22 cellular contexts compared by ENCODE assay signal in the genomic region with DNA sequence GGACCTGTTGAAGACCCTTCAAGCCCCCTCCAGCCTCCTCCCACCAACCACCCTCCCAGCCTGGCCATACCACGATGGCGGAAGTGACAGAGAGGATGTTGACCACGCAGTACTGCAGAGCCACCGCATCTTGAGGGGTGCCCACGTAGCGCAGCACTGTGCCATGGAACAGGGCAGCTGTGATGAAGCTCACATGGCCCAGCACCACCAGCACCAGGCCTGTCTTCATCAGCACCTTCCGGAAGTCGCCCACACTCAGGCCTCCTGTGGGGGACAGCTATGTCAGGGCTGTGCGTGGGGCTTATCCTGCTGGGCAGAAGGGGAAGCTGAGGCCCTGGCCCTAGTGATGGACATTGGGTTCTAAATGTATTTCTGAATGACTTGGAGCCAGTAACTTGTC. TPM values are rescaled to one million over a fixed set of nuclear protein-coding genes. Genes with fewer than 3 reads are reported as not detected.
DNase-seq lines count a peak whose midpoint lies in the region; ATAC-seq, FAIRE-seq and TF ChIP-seq lines count a peak whose summit lies in the region.
"Had no signal": no experiment of that assay in that cellular context is flagged by ENCODE, and none has a peak within 500 bp of the region (broad histone marks: within the 10 kb centered on the region; RNA-seq: fewer than 3 reads in every experiment).

No MANE protein-coding gene starts in this region.

- no peaks in the 10 kb centered on the region for H3K9me3 Mint-ChIP-seq in activated T-cell treated with anti-CD3 and anti-CD28 coated beads, Interleukin-2, amount 50 U/mL, for 4 hours
- H3K9me3 Mint-ChIP-seq: CD4-positive, alpha-beta memory T cell; GM23338 had no signal

- POLR2A ChIA-PET in SK-N-SH (lab: Yijun Ruan, JAX) = no interaction called here
- POLR2A ChIA-PET in K562 (lab: Yijun Ruan, JAX) = interaction anchor here (2.6 kb wide), 1 partner anchor 9 kb away, joined by 12 read pairs; no protein-coding TSS in a partner anchor

- H3K4ac ChIP-seq in neuronal stem cell (ENCODE audit: low read length) = no peak overlapping the region

- H3K4me3 ChIP-seq in SK-N-SH (ENCODE audit: low read depth in 2 of 2, low read length in 1 of 2) = no peak overlapping the region
- H3K4me3 ChIP-seq in K562 = no peak overlapping the region
- no peak overlapping the region for H3K4me3 ChIP-seq in neuronal stem cell (ENCODE audit: low read length in 2 of 2)
- no peak overlapping the region for H3K4me3 ChIP-seq in aorta (ENCODE audit: low read length in 2 of 2)
- H3K4me3 ChIP-seq: BLaER1, GM23338 had no signal

- TF ChIP-seq EP300 in SK-N-SH (IDR thresholded peaks at IDR 0.05; ENCODE audit: borderline replicate concordance in 1 of 2, low read depth in 1 of 2, low read length in 1 of 2) (no peak), K562 (IDR thresholded peaks at IDR 0.05; ENCODE audit: low read length) (no peak)

- H3K9ac ChIP-seq in SK-N-SH (no peak overlapping the region), K562 (ENCODE audit: insufficient read depth in 1 of 2, low read depth in 2 of 2, low read length in 2 of 2) (no peak overlapping the region), neuronal stem cell (ENCODE audit: low read depth, low read length, poor library complexity) (no peak overlapping the region)
- H3K9ac ChIP-seq: BLaER1 had no signal

- no peaks in the 10 kb centered on the region for H3K9me2 ChIP-seq in SK-N-SH

- H2AFZ ChIP-seq in SK-N-SH (ENCODE audit: low read depth) (no peak overlapping the region), K562 (ENCODE audit: low read depth, low read length) (no peak overlapping the region), neuronal stem cell (ENCODE audit: low read length) (no peak overlapping the region)
- H2AFZ ChIP-seq: GM23338 had no signal

- no peak for TF ChIP-seq POLR2A in K562 (conservative IDR thresholded peaks at IDR 0.05)

- peaks cover 5% of the 10 kb centered on the region for H3K79me1 ChIP-seq in neuronal stem cell (ENCODE audit: low read depth, low read length)

- no peak overlapping the region for H3K14ac ChIP-seq in neuronal stem cell (ENCODE audit: low read length)

- H3K36me3 ChIP-seq in SK-N-SH (replicated peaks in 1 of 2; ENCODE audit: control insufficient read depth in 1 of 2, insufficient read depth in 2 of 2, low read length in 1 of 2) = no peaks in the 10 kb centered on the region
- no peaks in the 10 kb centered on the region for H3K36me3 ChIP-seq in K562 (ENCODE audit: control insufficient read depth, insufficient read depth, low read length)
- H3K36me3 ChIP-seq in neuronal stem cell (replicated peaks in 1 of 2; ENCODE audit: control insufficient read depth in 2 of 2, insufficient read depth in 2 of 2, low read length in 2 of 2) = no peaks in the 10 kb centered on the region
- no peaks in the 10 kb centered on the region for H3K36me3 ChIP-seq in aorta (ENCODE audit: control insufficient read depth in 1 of 2, insufficient read depth in 2 of 2, low read length in 1 of 2)

- no peak overlapping the region for H2BK15ac ChIP-seq in neuronal stem cell (ENCODE audit: low read length)

- FAIRE-seq in K562 (lab: Jason Lieb, UNC) = no peak
- FAIRE-seq: GM12892, GM18507, H54 had no signal

- H3K9me3 ChIP-seq in SK-N-SH = no peaks in the 10 kb centered on the region
- H3K9me3 ChIP-seq in K562 (replicated peaks; ENCODE audit: control insufficient read depth, insufficient read depth, low read depth, low read length) = no peaks in the 10 kb centered on the region
- H3K9me3 ChIP-seq in neuronal stem cell (replicated peaks in 1 of 2; ENCODE audit: control insufficient read depth in 2 of 2, insufficient read depth in 1 of 2, low read depth in 1 of 2, low read length in 2 of 2) = peaks cover 0 to 4% of the 10 kb centered on the region in 2 donors
- no peaks in the 10 kb centered on the region for H3K9me3 ChIP-seq in aorta (ENCODE audit: control insufficient read depth, low read length)
- H3K9me3 ChIP-seq: BLaER1 had no signal

- no peak overlapping the region for H3K27ac ChIP-seq in SK-N-SH (ENCODE audit: low read depth in 2 of 2, low read length in 1 of 2)
- no peak overlapping the region for H3K27ac ChIP-seq in K562 (ENCODE audit: extremely low read depth, low read depth, low read length)
- no peak overlapping the region for H3K27ac ChIP-seq in neuronal stem cell (replicated peaks; ENCODE audit: low read length)
- no peak overlapping the region for H3K27ac ChIP-seq in aorta (ENCODE audit: low read depth in 1 of 2, low read length in 2 of 2)
- H3K27ac ChIP-seq: BLaER1 had no signal

- no peaks in the 10 kb centered on the region for H3K36me3 Mint-ChIP-seq in activated T-cell treated with anti-CD3 and anti-CD28 coated beads, Interleukin-2, amount 50 U/mL, for 4 hours (ENCODE audit: insufficient read depth)
- H3K36me3 Mint-ChIP-seq: CD4-positive, alpha-beta memory T cell had no signal

- H3K4me2 ChIP-seq in SK-N-SH (no peak overlapping the region), K562 (ENCODE audit: insufficient read depth, low read length) (no peak overlapping the region), neuronal stem cell (ENCODE audit: insufficient read depth, low read length, poor library complexity, severe bottlenecking) (no peak overlapping the region)
- H3K4me2 ChIP-seq: BLaER1, GM23338 had no signal

- H2BK12ac ChIP-seq in neuronal stem cell (ENCODE audit: low read length) = no peak overlapping the region

- H3K27me3 ChIP-seq in SK-N-SH (ENCODE audit: insufficient read depth) (peaks cover 7% of the 10 kb centered on the region; the same call in 1 of the 2 replicates), K562 (ENCODE audit: control insufficient read depth in 2 of 2, insufficient read depth in 2 of 2, low read length in 2 of 2) (peaks cover 9 to 76% of the 10 kb centered on the region in 2 experiments), neuronal stem cell (ENCODE audit: control insufficient read depth in 3 of 3, insufficient read depth in 3 of 3, low read depth in 1 of 3, low read length in 3 of 3) (peaks cover 10 to 80% (median 38%) of the 10 kb centered on the region in 3 experiments), aorta (ENCODE audit: control insufficient read depth in 1 of 2, insufficient read depth in 2 of 2, low read length in 1 of 2) (no peaks in the 10 kb centered on the region)

- peak overlapping the region; percentile 58 for H3K18ac ChIP-seq in neuronal stem cell (ENCODE audit: low read length)

- in situ Hi-C loops in K562 (cut with MboI) = loop anchor here (25.0 kb wide), 1 partner anchor 714 kb away; no protein-coding TSS in a partner anchor

- ATAC-seq in SK-N-SH treated with all-trans-retinoic acid at 6 μM for 48 hours (no peak), K562 (no peak), aorta (ENCODE audit: low FRiP score) (no peak)
- ATAC-seq in activated T-cell treated with anti-CD3 and anti-CD28 coated beads, Interleukin-2, amount 50 U/mL, for 4 hours = no peak
- ATAC-seq: GM23338, HCT116 had no signal

- H3K4me3 Mint-ChIP-seq in activated T-cell treated with anti-CD3 and anti-CD28 coated beads, Interleukin-2, amount 50 U/mL, for 4 hours = no peak overlapping the region
- H3K4me3 Mint-ChIP-seq: CD14-positive monocyte, GM23338 had no signal

- WGBS in SK-N-SH (ENCODE audit: low lambda C conversion rate) = 100% methylated on average over 1 of the region's 9 CpGs
- 16% methylated on average over 9 of the region's 9 CpGs for whole genome bisulfite sequencing in K562 (ENCODE audit: insufficient coverage, low coverage, missing lambda C conversion rate)
- WGBS in neuronal stem cell (ENCODE audit: extremely low coverage in 2 of 2, insufficient read length in 2 of 2, insufficient replicate concordance in 1 of 2), 2 donors = no CpG with 5 or more reads among the region's 9 CpGs
- WGBS in aorta, 2 donors = 91 to 94% methylated on average over 9 of the region's 9 CpGs

- TF ChIP-seq CTCF in SK-N-SH (IDR thresholded peaks at IDR 0.05) = no peak
- no peak for TF ChIP-seq CTCF in K562 (IDR thresholded peaks at IDR 0.05 in 2 of 3, conservative IDR thresholded peaks at IDR 0.05 in 1 of 3; ENCODE audit: insufficient read depth in 2 of 3, low read depth in 1 of 3, low read length in 3 of 3)

- CTCF ChIA-PET in SK-N-SH (lab: Yijun Ruan, JAX) = interaction anchor here (1.4 to 3.6 kb wide), 3 partner anchors 11 to 35 kb away, joined by 3 to 19 read pairs (median 6); partner anchors contain the start of gene HPCA
- CTCF ChIA-PET in K562 (lab: Yijun Ruan, JAX; ENCODE audit: low intra/inter-chr PET ratio) = no interaction called here

- H2AK5ac ChIP-seq in neuronal stem cell (ENCODE audit: low read depth, low read length) = no peak overlapping the region

- no peak overlapping the region for H2BK5ac ChIP-seq in neuronal stem cell (ENCODE audit: low read length)

- no peak overlapping the region for H4K91ac ChIP-seq in neuronal stem cell (ENCODE audit: low read depth, low read length, poor library complexity)

- H3K9me1 ChIP-seq in K562 (ENCODE audit: control insufficient read depth, insufficient read depth, low read length) = no peaks in the 10 kb centered on the region

- no peak overlapping the region for H4K8ac ChIP-seq in neuronal stem cell (ENCODE audit: low read depth, low read length)

- BruUV-seq in K562 (replicated peaks; lab: Mats Ljungman, UMichigan) = no TSS peak

- peak overlapping the region; percentile 94 for H3K23ac ChIP-seq in neuronal stem cell (ENCODE audit: low read depth, low read length, poor library complexity)

- intact Hi-C loops in K562 (cut with micrococcal nuclease) (no loop called here), aorta (cut with DNase I) (no loop called here)

- H3K79me2 ChIP-seq in SK-N-SH (ENCODE audit: insufficient read depth) (no peaks in the 10 kb centered on the region), K562 (ENCODE audit: control insufficient read depth, insufficient read depth, low read length) (no peaks in the 10 kb centered on the region)

- H4K20me1 ChIP-seq in SK-N-SH (ENCODE audit: insufficient read depth) = no peaks in the 10 kb centered on the region
- H4K20me1 ChIP-seq in K562 (replicated peaks; ENCODE audit: control insufficient read depth, insufficient read depth, low read length) = peaks cover 23% of the 10 kb centered on the region

- no peak for TF ChIP-seq RAD21 in SK-N-SH (IDR thresholded peaks at IDR 0.05; ENCODE audit: low read length)
- no peak for TF ChIP-seq RAD21 in K562 (CRISPR knock-in tag; conservative IDR thresholded peaks at IDR 0.05 in 1 of 2, IDR thresholded peaks at IDR 0.05 in 1 of 2)

- peaks cover 62% of the 10 kb centered on the region for H3K27me3 Mint-ChIP-seq in activated T-cell treated with anti-CD3 and anti-CD28 coated beads, Interleukin-2, amount 50 U/mL, for 4 hours (ENCODE audit: low read depth)

- H3F3A ChIP-seq in SK-N-SH (replicated peaks; ENCODE audit: insufficient read depth) = no peaks in the 10 kb centered on the region

- peaks cover 7% of the 10 kb centered on the region for H3K4me1 Mint-ChIP-seq in activated T-cell treated with anti-CD3 and anti-CD28 coated beads, Interleukin-2, amount 50 U/mL, for 4 hours (ENCODE audit: low read depth)

- no peak overlapping the region for H2BK120ac ChIP-seq in neuronal stem cell (ENCODE audit: low read depth, low read length)

- DNase-seq in SK-N-SH = peak; percentile 2
- DNase-seq in K562 (ENCODE audit: extremely low read depth in 1 of 4, low spot score in 3 of 4) = no peak
- DNase-seq in neuronal stem cell (ENCODE audit: low spot score) = no peak
- DNase-seq in aorta = peak; percentile 36 to 70
- no peak for DNase-seq in activated T-cell treated with anti-CD3 and anti-CD28 coated beads, Interleukin-2, amount 50 U/mL, for 4 hours
- DNase-seq in SKM-1 (lab: John Stamatoyannopoulos, UW; ENCODE audit: unreplicated experiment) = no peak
- DNase-seq in hepatic stellate cell (ENCODE audit: low spot score) = no peak
- DNase-seq: 8988T; CD4-positive, alpha-beta memory T cell; DMS153; DMS79; GDM1 had no signal

- peaks cover 0 to 11% of the 10 kb centered on the region in 2 experiments; a peak in 1 of 4 replicates for H3K4me1 ChIP-seq in SK-N-SH (ENCODE audit: control insufficient read depth in 1 of 2, insufficient read depth in 2 of 2, low read depth in 1 of 2, low read length in 1 of 2)
- peaks cover 6 to 23% of the 10 kb centered on the region in 2 experiments; a peak in 4 of 5 replicates for H3K4me1 ChIP-seq in K562 (replicated peaks in 1 of 2; ENCODE audit: control insufficient read depth in 2 of 2, insufficient read depth in 2 of 2, low read length in 2 of 2)
- H3K4me1 ChIP-seq in neuronal stem cell (ENCODE audit: control insufficient read depth in 2 of 2, insufficient read depth in 1 of 2, low read depth in 1 of 2, low read length in 2 of 2) = peaks cover 11 to 12% of the 10 kb centered on the region in 2 donors
- no peaks in the 10 kb centered on the region for H3K4me1 ChIP-seq in aorta (ENCODE audit: control insufficient read depth in 1 of 2, insufficient read depth in 2 of 2, low read length in 2 of 2)

RNA-seq across cellular contexts. Expression of gene TMEM54, which starts 3.1 kb away (rescaled TPM):
- 54.5 and 66.6 TPM in 2 replicates for polyA plus RNA-seq in SK-N-SH (2012; rRNA removed)
- polyA plus RNA-seq in SK-N-SH (2012; cell fraction: cytosol; rRNA removed) = 26.6 and 45.6 TPM in 2 replicates
- 21.9 and 32.8 TPM in 2 replicates for polyA plus RNA-seq in SK-N-SH (2012; cell fraction: nucleus; rRNA removed)
- total RNA-seq in K562 (2011; cell fraction: chromatin; rRNA removed; ENCODE audit: low replicate concordance) = 2.4 and 10.2 TPM in 2 replicates
- 19.3 and 19.7 TPM in 2 replicates for total RNA-seq in K562 (2011; cell fraction: nucleolus; rRNA removed)
- total RNA-seq in K562 (2011; cell fraction: nucleoplasm; rRNA removed) = 14.0 and 21.6 TPM in 2 replicates
- total RNA-seq in K562 (2014; rRNA removed) = 12.8 and 14.5 TPM in 2 replicates
- total RNA-seq in K562 (2014; rRNA removed; fragmentation: Illumina TruSeq; extraction: Trizol) = 1.2 and 2.1 TPM in 2 replicates
- total RNA-seq in K562 (2015; rRNA removed; fragmentation: Illumina TruSeq; extraction: Trizol) = 3.8 TPM in 2 replicates
- total RNA-seq in K562 (2021) = 13.1 and 15.1 TPM in 2 replicates
- 16.2 and 31.0 TPM in 2 replicates for polyA plus RNA-seq in K562 (2011; rRNA removed)
- polyA plus RNA-seq in K562 (2011; cell fraction: cytosol; rRNA removed) = 75.0 and 104 TPM in 2 replicates
- polyA plus RNA-seq in K562 (2011; cell fraction: nucleus; rRNA removed) = 24.7 and 26.3 TPM in 2 replicates
- 26.4 and 45.9 TPM in 2 replicates for polyA plus RNA-seq in K562 (2012)
- polyA plus RNA-seq in K562 (2014; fragmentation: Illumina TruSeq; extraction: Trizol) = 8.2 and 11.8 TPM in 2 replicates
- 1 to 10 TPM in 1 of 2 experiments, under 1 TPM in 1; 1.00 to 1.7 TPM for polyA plus RNA-seq in K562 (2014; fragmentation: Nextera tagmentation; extraction: Ambion mirVana)
- 9.8 and 13.3 TPM in 2 replicates for polyA plus RNA-seq in K562 (2014; rRNA removed)
- polyA minus RNA-seq in K562 (2011; rRNA and poly(A)+ RNA removed) = 5.4 and 6.5 TPM in 2 replicates
- polyA minus RNA-seq in K562 (2011; cell fraction: cytosol; rRNA and poly(A)+ RNA removed) = 8.6 and 15.1 TPM in 2 replicates
- 4.2 TPM in 2 replicates for polyA minus RNA-seq in K562 (2011; cell fraction: nucleus; rRNA and poly(A)+ RNA removed)
- polyA plus RNA-seq in neuronal stem cell (2013, experiment 1 of 2) = 17.2 TPM
- polyA plus RNA-seq in neuronal stem cell (2013, experiment 2 of 2) = 15.6 TPM
- 10 to 100 TPM; 21.1 to 23.8 TPM for total RNA-seq in aorta
- 10 to 100 TPM; 25.3 to 77.5 TPM for polyA plus RNA-seq in aorta
- total RNA-seq in activated T-cell treated with anti-CD3 and anti-CD28 coated beads, Interleukin-2, amount 50 U/mL, for 4 hours = under 1 TPM; 0.61 to 0.89 (median 0.87) TPM
- total RNA-seq: CD4-positive, alpha-beta memory T cell had no signal
- polyA plus RNA-seq: CD14-positive monocyte; CD4-positive, alpha-beta memory T cell had no signal

RNA-seq across cellular contexts. Expression of gene HPCA, which starts 11.8 kb away (rescaled TPM):
- polyA plus RNA-seq in SK-N-SH (2012; rRNA removed) (not detected in 2 replicates), K562 (2011; rRNA removed) (not detected in 2 replicates), K562 (2014; fragmentation: Illumina TruSeq; extraction: Trizol) (not detected in 2 replicates), K562 (2014; fragmentation: Nextera tagmentation; extraction: Ambion mirVana) (not detected), K562 (2014; rRNA removed) (not detected in 2 replicates), aorta (under 1 TPM in 1 of 2 donors, not detected in 1; 0.90 TPM)
- 0.01 and 0.14 TPM in 2 replicates for polyA plus RNA-seq in SK-N-SH (2012; cell fraction: cytosol; rRNA removed)
- polyA plus RNA-seq in SK-N-SH (2012; cell fraction: nucleus; rRNA removed) = 0.14 and 0.27 TPM in 2 replicates
- total RNA-seq in K562 (2011; cell fraction: chromatin; rRNA removed; ENCODE audit: low replicate concordance) = not detected in 2 replicates
- not detected in 2 replicates for total RNA-seq in K562 (2011; cell fraction: nucleolus; rRNA removed)
- not detected in 2 replicates for total RNA-seq in K562 (2011; cell fraction: nucleoplasm; rRNA removed)
- total RNA-seq in K562 (2014; rRNA removed) (not detected in 2 replicates), K562 (2014; rRNA removed; fragmentation: Illumina TruSeq; extraction: Trizol) (not detected in 2 replicates), K562 (2015; rRNA removed; fragmentation: Illumina TruSeq; extraction: Trizol) (not detected in 2 replicates), K562 (2021) (not detected in 2 replicates), aorta (under 1 TPM in 1 of 2 donors, not detected in 1; 0.51 TPM)
- polyA plus RNA-seq in K562 (2011; cell fraction: cytosol; rRNA removed) = not detected in 2 replicates
- not detected in 2 replicates for polyA plus RNA-seq in K562 (2011; cell fraction: nucleus; rRNA removed)
- 0.22 and 0.44 TPM in 2 replicates for polyA plus RNA-seq in K562 (2012)
- not detected in 2 replicates for polyA minus RNA-seq in K562 (2011; rRNA and poly(A)+ RNA removed)
- polyA minus RNA-seq in K562 (2011; cell fraction: cytosol; rRNA and poly(A)+ RNA removed) = not detected in 2 replicates
- not detected in 2 replicates for polyA minus RNA-seq in K562 (2011; cell fraction: nucleus; rRNA and poly(A)+ RNA removed)
- 6.1 TPM for polyA plus RNA-seq in neuronal stem cell (2013, experiment 1 of 2)
- polyA plus RNA-seq in neuronal stem cell (2013, experiment 2 of 2) = 6.8 TPM
- total RNA-seq in activated T-cell treated with anti-CD3 and anti-CD28 coated beads, Interleukin-2, amount 50 U/mL, for 4 hours = not detected
- total RNA-seq: Daoy, HT1080 had no signal
- polyA plus RNA-seq: CD14-positive monocyte; CD4-positive, alpha-beta memory T cell had no signal

RNA-seq across cellular contexts. Expression of gene FNDC5, which starts 27.3 kb away (rescaled TPM):
- polyA plus RNA-seq in SK-N-SH (2012; rRNA removed) (0.59 and 0.94 TPM in 2 replicates), K562 (2011; rRNA removed) (2.1 and 2.5 TPM in 2 replicates), K562 (2014; fragmentation: Illumina TruSeq; extraction: Trizol) (0.17 and 0.25 TPM in 2 replicates), K562 (2014; fragmentation: Nextera tagmentation; extraction: Ambion mirVana) (under 1 TPM; 0.06 to 0.10 TPM), K562 (2014; rRNA removed) (0.12 and 0.24 TPM in 2 replicates), aorta (10 to 100 TPM in 1 of 2 donors, 1 to 10 TPM in 1; 8.1 to 11.7 TPM)
- 0.66 and 1.00 TPM in 2 replicates for polyA plus RNA-seq in SK-N-SH (2012; cell fraction: cytosol; rRNA removed)
- 2.2 and 2.5 TPM in 2 replicates for polyA plus RNA-seq in SK-N-SH (2012; cell fraction: nucleus; rRNA removed)
- 1.1 and 2.3 TPM in 2 replicates for total RNA-seq in K562 (2011; cell fraction: chromatin; rRNA removed; ENCODE audit: low replicate concordance)
- 1.3 and 2.0 TPM in 2 replicates for total RNA-seq in K562 (2011; cell fraction: nucleolus; rRNA removed)
- 0.59 and 1.1 TPM in 2 replicates for total RNA-seq in K562 (2011; cell fraction: nucleoplasm; rRNA removed)
- total RNA-seq in K562 (2014; rRNA removed) (0.14 and 0.61 TPM in 2 replicates), K562 (2014; rRNA removed; fragmentation: Illumina TruSeq; extraction: Trizol) (0.25 and 0.48 TPM in 2 replicates), K562 (2015; rRNA removed; fragmentation: Illumina TruSeq; extraction: Trizol) (0.22 and 0.41 TPM in 2 replicates), K562 (2021) (0.38 and 0.56 TPM in 2 replicates), aorta (10 to 100 TPM in 1 of 2 donors, 1 to 10 TPM in 1; 5.6 to 17.6 TPM)
- polyA plus RNA-seq in K562 (2011; cell fraction: cytosol; rRNA removed) = 1.3 and 1.6 TPM in 2 replicates
- 5.0 and 6.0 TPM in 2 replicates for polyA plus RNA-seq in K562 (2011; cell fraction: nucleus; rRNA removed)
- 0.42 and 0.81 TPM in 2 replicates for polyA plus RNA-seq in K562 (2012)
- polyA minus RNA-seq in K562 (2011; rRNA and poly(A)+ RNA removed) = 2.6 and 3.1 TPM in 2 replicates
- 0.38 TPM in 1 of 2 replicates, not detected in the other for polyA minus RNA-seq in K562 (2011; cell fraction: cytosol; rRNA and poly(A)+ RNA removed)
- 0.13 and 1.3 TPM in 2 replicates for polyA minus RNA-seq in K562 (2011; cell fraction: nucleus; rRNA and poly(A)+ RNA removed)
- 12.0 TPM for polyA plus RNA-seq in neuronal stem cell (2013, experiment 1 of 2)
- polyA plus RNA-seq in neuronal stem cell (2013, experiment 2 of 2) = 11.7 TPM
- not detected for total RNA-seq in activated T-cell treated with anti-CD3 and anti-CD28 coated beads, Interleukin-2, amount 50 U/mL, for 4 hours
- total RNA-seq: CD4-positive, alpha-beta memory T cell had no signal
- polyA plus RNA-seq: CD14-positive monocyte; CD4-positive, alpha-beta memory T cell had no signal

Comparison
In these comparisons a context has a peak if more than half of its experiments do, and no peak if none do; other contexts are left out.
1. DNase-seq: peak in SK-N-SH (single experiment) and aorta (2 of 2); none in K562 (0 of 4), neuronal stem cell (single experiment), activated T-cell treated with anti-CD3 and anti-CD28 coated beads, Interleukin-2, amount 50 U/mL, for 4 hours (single experiment), SKM-1 (single experiment) and hepatic stellate cell (single experiment).